Comparison of ENCODE assay signal across 10 cellular contexts in genomic region chr1:20788489-20788795, GRCh38. TPM values are rescaled to one million over a fixed set of nuclear protein-coding genes. Genes with fewer than 3 reads are reported as not detected.
DNase-seq lines count a peak whose midpoint lies in the region; ATAC-seq and TF ChIP-seq lines count a peak whose summit lies in the region.
"Had no signal": no experiment of that assay in that cellular context is flagged by ENCODE, and none has a peak within 500 bp of the region (broad histone marks: within the 10 kb centered on the region; RNA-seq: fewer than 3 reads in every experiment).

No MANE protein-coding gene starts in this region.

- peaks cover 31% of the 10 kb centered on the region for H3K4me1 ChIP-seq in CD4-positive, CD25-positive, alpha-beta regulatory T cell (ENCODE audit: control insufficient read depth, insufficient read depth, low read length, poor library complexity, severe bottlenecking)
- H3K4me1 ChIP-seq in Karpas-422 (ENCODE audit: low read length) (peaks cover 24% of the 10 kb centered on the region), neural progenitor cell (peaks cover 18% of the 10 kb centered on the region)

- H3K9me3 Mint-ChIP-seq in CD4-positive, CD25-positive, alpha-beta regulatory T cell = no peaks in the 10 kb centered on the region
- H3K9me3 Mint-ChIP-seq in brain (no peaks in the 10 kb centered on the region), neural progenitor cell (no peaks in the 10 kb centered on the region)

- peak overlapping the region; percentile 97 for H3K9ac ChIP-seq in Karpas-422 (ENCODE audit: low read length)
- no peak overlapping the region for H3K9ac ChIP-seq in neural progenitor cell

- H3K9me2 ChIP-seq in Karpas-422 (replicated peaks; ENCODE audit: insufficient read depth, low read length) = no peaks in the 10 kb centered on the region

- H3K36me3 Mint-ChIP-seq in CD4-positive, CD25-positive, alpha-beta regulatory T cell = peaks cover 6% of the 10 kb centered on the region
- H3K36me3 Mint-ChIP-seq in brain (peaks cover 3% of the 10 kb centered on the region), neural progenitor cell (peaks cover 3% of the 10 kb centered on the region)

- TF ChIP-seq CTCF in brain (conservative IDR thresholded peaks at IDR 0.05) (no peak), neural progenitor cell (IDR thresholded peaks at IDR 0.05) (no peak)

- H3K4me2 ChIP-seq in Karpas-422 (ENCODE audit: low read depth, low read length, poor library complexity, severe bottlenecking) = peak overlapping the region; percentile 100
- peak overlapping the region; percentile 95 for H3K4me2 ChIP-seq in neural progenitor cell

- H3K4me3 Mint-ChIP-seq in CD4-positive, CD25-positive, alpha-beta regulatory T cell = peak overlapping the region; percentile 94 to 95 (median 94)
- H3K4me3 Mint-ChIP-seq in brain (peak overlapping the region; percentile 96 to 97 (median 97)), neural progenitor cell (peak overlapping the region; percentile 97)

- H3K27me3 Mint-ChIP-seq in CD4-positive, CD25-positive, alpha-beta regulatory T cell = no peaks in the 10 kb centered on the region
- peaks cover 6% of the 10 kb centered on the region for H3K27me3 Mint-ChIP-seq in brain
- peaks cover 6% of the 10 kb centered on the region for H3K27me3 Mint-ChIP-seq in neural progenitor cell (ENCODE audit: insufficient read depth, low read depth)

- H3K9me3 ChIP-seq in CD4-positive, CD25-positive, alpha-beta regulatory T cell (ENCODE audit: control insufficient read depth in 2 of 2, low read length in 2 of 2) = no peaks in the 10 kb centered on the region
- H3K9me3 ChIP-seq in Karpas-422 (ENCODE audit: low read length) (no peaks in the 10 kb centered on the region), neural progenitor cell (ENCODE audit: low read depth) (no peaks in the 10 kb centered on the region)

- H3K79me2 ChIP-seq in Karpas-422 (ENCODE audit: low read length) (peaks cover 30% of the 10 kb centered on the region), neural progenitor cell (ENCODE audit: low read depth) (peaks cover 30% of the 10 kb centered on the region)

- no peak overlapping the region for H3K27ac ChIP-seq in CD4-positive, CD25-positive, alpha-beta regulatory T cell (ENCODE audit: insufficient read depth, low read length, poor library complexity, severe bottlenecking)
- H3K27ac ChIP-seq in Karpas-422 (ENCODE audit: low read length) (peak overlapping the region; percentile 91), neural progenitor cell (peak overlapping the region; percentile 2)

- H3K27me3 ChIP-seq in CD4-positive, CD25-positive, alpha-beta regulatory T cell (ENCODE audit: control insufficient read depth, insufficient read depth, low read length) = no peaks in the 10 kb centered on the region
- H3K27me3 ChIP-seq in Karpas-422 (ENCODE audit: low read length) (no peaks in the 10 kb centered on the region), neural progenitor cell (no peaks in the 10 kb centered on the region)

- no peaks in the 10 kb centered on the region for H3K36me3 ChIP-seq in CD4-positive, CD25-positive, alpha-beta regulatory T cell (ENCODE audit: control insufficient read depth, insufficient read depth, low read length)
- H3K36me3 ChIP-seq in Karpas-422 (ENCODE audit: insufficient read depth, low read length) (no peaks in the 10 kb centered on the region), neural progenitor cell (no peaks in the 10 kb centered on the region)

- H3K4me1 Mint-ChIP-seq in CD4-positive, CD25-positive, alpha-beta regulatory T cell = peaks cover 3 to 35% (median 26%) of the 10 kb centered on the region in 4 donors
- H3K4me1 Mint-ChIP-seq in brain = peaks cover 36% of the 10 kb centered on the region
- peaks cover 27% of the 10 kb centered on the region for H3K4me1 Mint-ChIP-seq in neural progenitor cell

- ATAC-seq in CD4-positive, CD25-positive, alpha-beta regulatory T cell (ENCODE audit: low read depth in 2 of 2) = no peak
- no peak for ATAC-seq in GM18868 (IDR thresholded peaks at IDR 0.05; ENCODE audit: unreplicated experiment)

- DNase-seq in CD4-positive, CD25-positive, alpha-beta regulatory T cell = no peak
- DNase-seq in Karpas-422 (no peak), neural progenitor cell (ENCODE audit: low spot score) (no peak), DMS 273 (lab: John Stamatoyannopoulos, UW; ENCODE audit: unreplicated experiment) (no peak), GM19238 (ENCODE audit: insufficient read length, low spot score) (no peak)
- DNase-seq in activated effector memory CD4-positive, alpha-beta T cell treated with anti-CD3 and anti-CD28 coated beads, Interleukin-2, amount 50 U/mL, for 16 hours = no peak
- DNase-seq: NCI-H2029; stimulated activated naive CD4-positive, alpha-beta T cell treated with Interleukin-2 at 50 U/mL for 16 hours had no signal

- H4K20me1 ChIP-seq in Karpas-422 (ENCODE audit: insufficient read depth, low read depth, low read length) (peaks cover 13% of the 10 kb centered on the region; the same call in 1 of the 2 replicates), neural progenitor cell (ENCODE audit: low read depth) (peaks cover 29% of the 10 kb centered on the region)

- H3K27ac Mint-ChIP-seq in CD4-positive, CD25-positive, alpha-beta regulatory T cell = peak overlapping the region; percentile 80 to 95 (median 94)
- H3K27ac Mint-ChIP-seq in brain = peak overlapping the region; percentile 98 to 100 (median 98)
- H3K27ac Mint-ChIP-seq in neural progenitor cell = peak overlapping the region; percentile 98

- H3F3A ChIP-seq in neural progenitor cell (ENCODE audit: low read depth) = peaks cover 33% of the 10 kb centered on the region

- no peak overlapping the region for H3K4me3 ChIP-seq in CD4-positive, CD25-positive, alpha-beta regulatory T cell (ENCODE audit: low read depth, low read length)
- peak overlapping the region; percentile 92; the same call in 1 of the 2 replicates for H3K4me3 ChIP-seq in Karpas-422 (ENCODE audit: low read length)
- H3K4me3 ChIP-seq in neural progenitor cell = peak overlapping the region; percentile 75

- no peak overlapping the region for H2AFZ ChIP-seq in Karpas-422 (ENCODE audit: low read length)
- no peak overlapping the region for H2AFZ ChIP-seq in neural progenitor cell (replicated peaks)

RNA-seq across cellular contexts. Expression of gene HP1BP3, which starts 1.3 kb away (rescaled TPM):
- total RNA-seq in CD4-positive, CD25-positive, alpha-beta regulatory T cell = 284 TPM
- 100 to 1,000 TPM; 170 to 258 (median 214) TPM for polyA plus RNA-seq in CD4-positive, CD25-positive, alpha-beta regulatory T cell
- 175 and 243 TPM in 2 replicates for total RNA-seq in Karpas-422 (2014; rRNA removed; shearing (Covaris generic); ENCODE audit: low replicate concordance)
- 232 TPM for polyA plus RNA-seq in brain (ENCODE audit: insufficient read depth, low read depth, low replicate concordance)
- total RNA-seq in neural progenitor cell (ENCODE audit: low replicate concordance) = 257 and 261 TPM in 2 replicates

RNA-seq across cellular contexts. Expression of gene SH2D5, which starts 55.9 kb away (rescaled TPM):
- total RNA-seq in CD4-positive, CD25-positive, alpha-beta regulatory T cell = not detected
- polyA plus RNA-seq in CD4-positive, CD25-positive, alpha-beta regulatory T cell = not detected
- total RNA-seq in Karpas-422 (2014; rRNA removed; shearing (Covaris generic); ENCODE audit: low replicate concordance) = 0.07 TPM in 1 of 2 replicates, not detected in the other
- polyA plus RNA-seq in brain (ENCODE audit: insufficient read depth, low read depth, low replicate concordance) = 14.3 TPM
- 5.1 and 7.7 TPM in 2 replicates for total RNA-seq in neural progenitor cell (ENCODE audit: low replicate concordance)
